ENCODE assay signal across 13 cellular contexts in the genomic region with DNA sequence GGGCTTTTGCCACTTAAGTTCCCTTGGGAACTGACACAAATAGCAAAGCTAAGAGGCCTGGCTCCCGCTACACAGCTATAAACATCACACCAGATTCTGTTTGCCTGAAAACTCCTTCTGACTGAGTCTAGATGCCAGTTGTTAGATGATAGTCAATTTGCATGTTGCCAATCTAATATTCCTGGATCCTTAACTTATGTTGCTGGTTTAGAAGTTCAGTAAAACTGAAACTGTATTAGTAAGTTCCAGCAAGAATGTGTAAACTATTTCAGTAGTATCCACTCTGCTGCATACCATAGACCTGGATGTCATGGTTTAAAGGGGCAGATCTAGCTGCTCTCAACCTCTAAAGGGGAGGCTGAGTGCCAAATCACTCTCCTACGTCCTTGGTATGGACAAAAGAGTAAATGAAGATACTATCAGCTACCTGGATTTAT. TPM values are rescaled to one million over a fixed set of nuclear protein-coding genes. Genes with fewer than 3 reads are reported as not detected.
DNase-seq lines count a peak whose midpoint lies in the region; ATAC-seq, FAIRE-seq and TF ChIP-seq lines count a peak whose summit lies in the region.
"Had no signal": no experiment of that assay in that cellular context is flagged by ENCODE, and none has a peak within 500 bp of the region (broad histone marks: within the 10 kb centered on the region; RNA-seq: fewer than 3 reads in every experiment).

No MANE protein-coding gene starts in this region.

- peak; percentile 15 for FAIRE-seq in G401.6 (lab: Jason Lieb, UNC)

- H3K79me2 ChIP-seq in fibroblast of lung (ENCODE audit: control insufficient read depth, insufficient read depth, low read length): no peaks in the 10 kb centered on the region

- no peaks in the 10 kb centered on the region for H4K20me1 ChIP-seq in fibroblast of lung (ENCODE audit: control insufficient read depth, extremely low read depth, insufficient read depth, low read length)

- no peak for TF ChIP-seq CTCF in fibroblast of lung (conservative IDR thresholded peaks at IDR 0.05 in 1 of 2, IDR thresholded peaks at IDR 0.05 in 1 of 2; ENCODE audit: low read depth in 1 of 2, low read length in 2 of 2)

- H3K4me1 ChIP-seq in fibroblast of lung (ENCODE audit: control insufficient read depth, extremely low read depth, insufficient read depth, low read length): peaks cover 13% of the 10 kb centered on the region

- H3K9ac ChIP-seq in fibroblast of lung (ENCODE audit: insufficient read depth, low read length): no peak overlapping the region

- no peak for ATAC-seq in GM21367 (IDR thresholded peaks at IDR 0.05; ENCODE audit: unreplicated experiment)
- no peak for ATAC-seq in HG03521 (IDR thresholded peaks at IDR 0.05; ENCODE audit: unreplicated experiment)
- ATAC-seq in activated naive CD4-positive, alpha-beta T cell treated with anti-CD3 and anti-CD28 coated beads, Interleukin-2, amount 50 U/mL, for 72 hours: no peak
- ATAC-seq in HG03135 (IDR thresholded peaks at IDR 0.05; ENCODE audit: unreplicated experiment): no peak

- H2AFZ ChIP-seq in fibroblast of lung (ENCODE audit: low read length): no peak overlapping the region

- H3K27me3 ChIP-seq in fibroblast of lung (ENCODE audit: control insufficient read depth, insufficient read depth, low read length): no peaks in the 10 kb centered on the region

- DNase-seq in NCI-H2171 treated with DMSO at 0.1 percent for 48 hours (lab: John Stamatoyannopoulos, UW) (peak; percentile 53), fibroblast of lung (ENCODE audit: low read depth in 2 of 2) (peak; percentile 59 to 87), renal cortical epithelial cell (ENCODE audit: low read depth) (peak; percentile 51)
- DNase-seq in activated naive CD4-positive, alpha-beta T cell treated with anti-CD3 and anti-CD28 coated beads, Interleukin-2, amount 50 U/mL, for 72 hours (ENCODE audit: low spot score in 2 of 2): no peak
- DNase-seq: activated CD4-positive, CD25-positive, alpha-beta regulatory T cell treated with anti-CD3 and anti-CD28 coated beads, Interleukin-2, amount 50 U/mL, for 72 hours; activated gamma-delta T cell treated with Interleukin-2 at 50 U/mL for 16 hours; cortex of kidney; DND-41; NCI-H1436 treated with DMSO at 0.1 percent for 48 hours had no signal

- peak overlapping the region; percentile 59 for H3K27ac ChIP-seq in fibroblast of lung (ENCODE audit: insufficient read depth, low read length)

- H3K4me2 ChIP-seq in fibroblast of lung (ENCODE audit: extremely low read depth, insufficient read depth, low read length): peak overlapping the region; percentile 79

- H3K9me3 Mint-ChIP-seq in activated naive CD4-positive, alpha-beta T cell treated with anti-CD3 and anti-CD28 coated beads, Interleukin-2, amount 50 U/mL, for 72 hours: no peaks in the 10 kb centered on the region

- H3K27ac Mint-ChIP-seq in activated naive CD4-positive, alpha-beta T cell treated with anti-CD3 and anti-CD28 coated beads, Interleukin-2, amount 50 U/mL, for 72 hours: no peak overlapping the region

- no peak overlapping the region for H3K4me3 ChIP-seq in fibroblast of lung (replicated peaks in 1 of 4; ENCODE audit: control extremely low read depth in 1 of 4, insufficient read depth in 1 of 4, low read depth in 3 of 4, low read length in 4 of 4)

- H3K36me3 ChIP-seq in fibroblast of lung (ENCODE audit: control insufficient read depth, insufficient read depth, low read length): no peaks in the 10 kb centered on the region

- no peaks in the 10 kb centered on the region for H3K9me3 ChIP-seq in fibroblast of lung (ENCODE audit: control insufficient read depth, insufficient read depth, low read depth, low read length)

- H3K36me3 Mint-ChIP-seq in activated naive CD4-positive, alpha-beta T cell treated with anti-CD3 and anti-CD28 coated beads, Interleukin-2, amount 50 U/mL, for 72 hours: no peaks in the 10 kb centered on the region

RNA-seq across cellular contexts. Expression of gene LACTB, which starts 27.1 kb away (rescaled TPM):
- total RNA-seq in fibroblast of lung: 22.6 and 29.2 TPM in 2 replicates
- polyA plus RNA-seq in fibroblast of lung: 39.2 and 42.8 TPM in 2 replicates
- polyA plus RNA-seq in fibroblast of lung (2012): 32.9 and 33.7 TPM in 2 replicates
- polyA minus RNA-seq in fibroblast of lung (ENCODE audit: low replicate concordance): 2.3 TPM in 1 of 2 replicates, not detected in the other
- total RNA-seq in renal cortical epithelial cell: 41.9 and 52.4 TPM in 2 replicates
- 10 to 100 TPM; 21.6 to 23.2 TPM for total RNA-seq in activated naive CD4-positive, alpha-beta T cell treated with anti-CD3 and anti-CD28 coated beads, Interleukin-2, amount 50 U/mL, for 72 hours

RNA-seq across cellular contexts. Expression of gene TPM1, which starts 52.0 kb away (rescaled TPM):
- 224 and 279 TPM in 2 replicates for total RNA-seq in fibroblast of lung
- polyA plus RNA-seq in fibroblast of lung: 515 and 1,732 TPM in 2 replicates
- 351 and 1,059 TPM in 2 replicates for polyA plus RNA-seq in fibroblast of lung (2012)
- polyA minus RNA-seq in fibroblast of lung (ENCODE audit: low replicate concordance): 61.4 and 196 TPM in 2 replicates
- 1,733 and 1,925 TPM in 2 replicates for total RNA-seq in renal cortical epithelial cell
- total RNA-seq in activated naive CD4-positive, alpha-beta T cell treated with anti-CD3 and anti-CD28 coated beads, Interleukin-2, amount 50 U/mL, for 72 hours: 1 to 10 TPM; 6.5 to 8.6 TPM

Comparison
In these comparisons a context has a peak if more than half of its experiments do, and no peak if none do; other contexts are left out.
1. DNase-seq: peak in NCI-H2171 treated with DMSO at 0.1 percent for 48 hours (single experiment), fibroblast of lung (2 of 2) and renal cortical epithelial cell (single experiment); none in activated naive CD4-positive, alpha-beta T cell treated with anti-CD3 and anti-CD28 coated beads, Interleukin-2, amount 50 U/mL, for 72 hours (0 of 2).
2. RNA of gene TPM1, which starts 52.0 kb away (total RNA-seq): 1,733 to 1,925 TPM in renal cortical epithelial cell and 224 to 279 TPM in fibroblast of lung; 6.5 to 8.6 TPM in activated naive CD4-positive, alpha-beta T cell treated with anti-CD3 and anti-CD28 coated beads, Interleukin-2, amount 50 U/mL, for 72 hours; every median in the first group is over 10 times any median in the second.